ENCODE assay signal across 11 cellular contexts in the genomic region with DNA sequence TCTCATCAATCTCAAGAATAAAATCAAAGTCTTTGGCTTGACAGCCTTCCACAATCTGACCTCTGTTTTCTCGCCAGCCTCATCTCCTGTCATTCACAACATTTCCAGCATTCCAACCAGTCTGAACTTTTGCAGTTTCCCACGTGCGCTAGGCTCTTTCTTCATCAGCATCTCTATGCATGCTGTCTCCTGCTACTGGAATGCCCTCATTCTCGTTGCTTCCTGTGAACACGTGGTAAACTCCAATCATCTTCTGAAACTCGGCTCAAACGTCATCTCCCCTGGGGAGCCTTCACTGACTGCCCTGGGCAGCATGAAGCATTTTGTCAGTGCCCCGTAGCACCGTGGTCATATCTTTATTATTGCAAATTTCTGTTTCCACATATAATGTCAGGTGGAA. TPM values are rescaled to one million over a fixed set of nuclear protein-coding genes. Genes with fewer than 3 reads are reported as not detected.
A peak's percentile ranks its signal among the peaks of the same experiment; 100 is the strongest.
DNase-seq lines count a peak whose midpoint lies in the region; ATAC-seq and TF ChIP-seq lines count a peak whose summit lies in the region.
"Had no signal": no experiment of that assay in that cellular context is flagged by ENCODE, and none has a peak within 500 bp of the region (broad histone marks: within the 10 kb centered on the region; RNA-seq: fewer than 3 reads in every experiment).

No MANE protein-coding gene starts in this region.

- H2AFZ ChIP-seq in GM23248 (no peak overlapping the region), mammary epithelial cell (ENCODE audit: low read depth, low read length) (no peak overlapping the region), SK-N-SH (ENCODE audit: low read depth) (no peak overlapping the region)

- H3K4me2 ChIP-seq in GM23248 (ENCODE audit: unreplicated experiment) (no peak overlapping the region), mammary epithelial cell (ENCODE audit: insufficient read depth, low read depth, low read length) (no peak overlapping the region), SK-N-SH (no peak overlapping the region)

- dilution Hi-C loops in mammary epithelial cell (cut with HindIII; ENCODE audit: low sequenced_read_pairs): no loop called here

- TF ChIP-seq EP300 in SK-N-SH (IDR thresholded peaks at IDR 0.05; ENCODE audit: borderline replicate concordance in 1 of 2, low read depth in 1 of 2, low read length in 1 of 2): no peak

- peak overlapping the region; percentile 46 for H3K27ac ChIP-seq in GM23248
- H3K27ac ChIP-seq in mammary epithelial cell (ENCODE audit: insufficient read depth, low read depth, low read length): no peak overlapping the region
- H3K27ac ChIP-seq in left ventricle myocardium inferior (replicated peaks): no peak overlapping the region
- H3K27ac ChIP-seq in SK-N-SH (ENCODE audit: low read depth in 2 of 2, low read length in 1 of 2): no peak overlapping the region
- H3K27ac ChIP-seq: adrenal gland had no signal

- H3K9me3 ChIP-seq in GM23248 (ENCODE audit: low read depth) (no peaks in the 10 kb centered on the region), mammary epithelial cell (replicated peaks; ENCODE audit: insufficient read depth, low read length) (no peaks in the 10 kb centered on the region), left ventricle myocardium inferior (replicated peaks) (no peaks in the 10 kb centered on the region), SK-N-SH (no peaks in the 10 kb centered on the region)
- H3K9me3 ChIP-seq: adrenal gland had no signal

- in situ Hi-C loops in GM23248 (cut with MboI) (no loop called here), mammary epithelial cell (cut with MboI; ENCODE audit: low sequenced_read_pairs in 2 of 2) (no loop called here)

- H3K9ac ChIP-seq in GM23248 (no peak overlapping the region), mammary epithelial cell (ENCODE audit: insufficient read depth, low read length) (no peak overlapping the region), SK-N-SH (no peak overlapping the region)

- POLR2A ChIA-PET in SK-N-SH (lab: Yijun Ruan, JAX): interaction anchor here (1.4 kb wide), 1 partner anchor 12 kb away, joined by 7 read pairs; the partner anchor contains the start of gene RSBN1L

- H3K36me3 ChIP-seq in GM23248 (ENCODE audit: low read depth) (no peaks in the 10 kb centered on the region), mammary epithelial cell (ENCODE audit: insufficient read depth, low read length) (peaks cover 8% of the 10 kb centered on the region), left ventricle myocardium inferior (peaks cover 21% of the 10 kb centered on the region), SK-N-SH (replicated peaks in 1 of 2; ENCODE audit: control insufficient read depth in 1 of 2, insufficient read depth in 2 of 2, low read length in 1 of 2) (peaks cover 12 to 26% of the 10 kb centered on the region in 2 experiments)

- ATAC-seq in HG02798 (IDR thresholded peaks at IDR 0.05; ENCODE audit: poor library complexity, unreplicated experiment) (no peak), HG03439 (IDR thresholded peaks at IDR 0.05; ENCODE audit: unreplicated experiment) (no peak), HG02759 (IDR thresholded peaks at IDR 0.05; ENCODE audit: unreplicated experiment) (no peak)
- ATAC-seq: Panc1 had no signal

- no peaks in the 10 kb centered on the region for H3K27me3 ChIP-seq in GM23248 (replicated peaks; ENCODE audit: insufficient read depth)
- H3K27me3 ChIP-seq in mammary epithelial cell (ENCODE audit: insufficient read depth, low read length): no peaks in the 10 kb centered on the region
- no peaks in the 10 kb centered on the region for H3K27me3 ChIP-seq in left ventricle myocardium inferior (ENCODE audit: low read depth)
- no peaks in the 10 kb centered on the region for H3K27me3 ChIP-seq in SK-N-SH (ENCODE audit: insufficient read depth)
- H3K27me3 ChIP-seq: adrenal gland had no signal

- H3K79me2 ChIP-seq in GM23248 (ENCODE audit: insufficient read depth) (peaks cover 30% of the 10 kb centered on the region), mammary epithelial cell (ENCODE audit: insufficient read depth, low read length) (peaks cover 34% of the 10 kb centered on the region), SK-N-SH (ENCODE audit: insufficient read depth) (peaks cover 4% of the 10 kb centered on the region; the same call in 1 of the 2 replicates)

- no TSS peak for BruUV-seq in mammary epithelial cell (replicated peaks; lab: Mats Ljungman, UMichigan)

- WGBS in GM23248 (ENCODE audit: low coverage in 1 of 2, low lambda C conversion rate in 2 of 2, missing lambda C conversion rate in 2 of 2), 2 experiments: 48 to 54% methylated on average over 9 of the region's 9 CpGs
- 49% methylated on average over 9 of the region's 9 CpGs for WGBS in mammary epithelial cell (ENCODE audit: low coverage, missing lambda C conversion rate)
- 88% methylated on average over 9 of the region's 9 CpGs for WGBS in SK-N-SH (ENCODE audit: low lambda C conversion rate)

- no peak overlapping the region for H3K4me3 ChIP-seq in GM23248
- no peak overlapping the region for H3K4me3 ChIP-seq in mammary epithelial cell (replicated peaks in 1 of 3; ENCODE audit: insufficient read depth in 1 of 3, low read depth in 2 of 3, low read length in 3 of 3)
- no peak overlapping the region for H3K4me3 ChIP-seq in left ventricle myocardium inferior
- H3K4me3 ChIP-seq in SK-N-SH (ENCODE audit: low read depth in 2 of 2, low read length in 1 of 2): no peak overlapping the region
- H3K4me3 ChIP-seq: adrenal gland had no signal

- intact Hi-C loops in mammary epithelial cell (cut with micrococcal nuclease): no loop called here
- intact Hi-C loops in left ventricle myocardium inferior (cut with micrococcal nuclease): no loop called here

- DNase-seq in GM23248: peak; percentile 86
- peak; percentile 56 for DNase-seq in mammary epithelial cell
- peak; percentile 49 for DNase-seq in left ventricle myocardium inferior
- DNase-seq in retina: peak; percentile 53
- no peak for DNase-seq in SK-N-SH
- DNase-seq: immature natural killer cell had no signal

- H4K20me1 ChIP-seq in GM23248 (ENCODE audit: insufficient read depth) (no peaks in the 10 kb centered on the region), mammary epithelial cell (ENCODE audit: insufficient read depth, low read length) (no peaks in the 10 kb centered on the region), SK-N-SH (ENCODE audit: insufficient read depth) (no peaks in the 10 kb centered on the region)

- H3K4me1 ChIP-seq in GM23248 (ENCODE audit: insufficient read depth) (peaks cover 22% of the 10 kb centered on the region), mammary epithelial cell (ENCODE audit: insufficient read depth, low read length) (peaks cover 16% of the 10 kb centered on the region), left ventricle myocardium inferior (peaks cover 19% of the 10 kb centered on the region), SK-N-SH (ENCODE audit: control insufficient read depth in 1 of 2, insufficient read depth in 2 of 2, low read depth in 1 of 2, low read length in 1 of 2) (0 out of 4 replicates have a peak, but pooled peaks cover 0 to 10% of the 10 kb centered on the region in 2 experiments)

- CTCF ChIA-PET in mammary epithelial cell (lab: Charles Lee; ENCODE audit: low non-redundant PET): no interaction called here
- CTCF ChIA-PET in SK-N-SH (lab: Yijun Ruan, JAX): interaction anchor here (0.6 to 2.1 kb wide), 8 partner anchors 10 to 251 kb away, joined by 3 to 15 read pairs (median 4); partner anchors contain the start of gene RSBN1L

- TF ChIP-seq CTCF in mammary epithelial cell (conservative IDR thresholded peaks at IDR 0.05 in 1 of 2, IDR thresholded peaks at IDR 0.05 in 1 of 2; ENCODE audit: extremely low read depth in 1 of 2, insufficient read depth in 1 of 2, low read depth in 1 of 2, low read length in 2 of 2) (no peak), left ventricle myocardium inferior (IDR thresholded peaks at IDR 0.05; ENCODE audit: borderline replicate concordance) (no peak), SK-N-SH (IDR thresholded peaks at IDR 0.05) (no peak)

- TF ChIP-seq RAD21 in SK-N-SH (IDR thresholded peaks at IDR 0.05; ENCODE audit: low read length): no peak

- no peaks in the 10 kb centered on the region for H3K9me2 ChIP-seq in GM23248 (ENCODE audit: insufficient read depth)
- H3K9me2 ChIP-seq in SK-N-SH: no peaks in the 10 kb centered on the region

- H3F3A ChIP-seq in GM23248 (ENCODE audit: insufficient read depth) (peaks cover 38% of the 10 kb centered on the region), SK-N-SH (replicated peaks; ENCODE audit: insufficient read depth) (peaks cover 34% of the 10 kb centered on the region)

TF ChIP-seq in SK-N-SH, 30 proteins besides CTCF, POLR2A, EP300 and RAD21 (continues in another document):
- TF ChIP-seq MEF2A (IDR thresholded peaks at IDR 0.05; ENCODE audit: borderline replicate concordance, low read depth) (no peak), FOXM1 (IDR thresholded peaks at IDR 0.05; ENCODE audit: low read depth) (no peak), EZH2phosphoT487 (IDR thresholded peaks at IDR 0.05; ENCODE audit: borderline replicate concordance, low read depth) (no peak)
- TF ChIP-seq, protein P1, sequence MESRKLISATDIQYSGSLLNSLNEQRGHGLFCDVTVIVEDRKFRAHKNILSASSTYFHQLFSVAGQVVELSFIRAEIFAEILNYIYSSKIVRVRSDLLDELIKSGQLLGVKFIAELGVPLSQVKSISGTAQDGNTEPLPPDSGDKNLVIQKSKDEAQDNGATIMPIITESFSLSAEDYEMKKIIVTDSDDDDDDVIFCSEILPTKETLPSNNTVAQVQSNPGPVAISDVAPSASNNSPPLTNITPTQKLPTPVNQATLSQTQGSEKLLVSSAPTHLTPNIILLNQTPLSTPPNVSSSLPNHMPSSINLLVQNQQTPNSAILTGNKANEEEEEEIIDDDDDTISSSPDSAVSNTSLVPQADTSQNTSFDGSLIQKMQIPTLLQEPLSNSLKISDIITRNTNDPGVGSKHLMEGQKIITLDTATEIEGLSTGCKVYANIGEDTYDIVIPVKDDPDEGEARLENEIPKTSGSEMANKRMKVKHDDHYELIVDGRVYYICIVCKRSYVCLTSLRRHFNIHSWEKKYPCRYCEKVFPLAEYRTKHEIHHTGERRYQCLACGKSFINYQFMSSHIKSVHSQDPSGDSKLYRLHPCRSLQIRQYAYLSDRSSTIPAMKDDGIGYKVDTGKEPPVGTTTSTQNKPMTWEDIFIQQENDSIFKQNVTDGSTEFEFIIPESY (IDR thresholded peaks at IDR 0.05; ENCODE audit: borderline replicate concordance, low read depth): no peak

RNA-seq across cellular contexts. Expression of gene RSBN1L, which starts 12.2 kb away (rescaled TPM):
- 4.9 and 13.3 TPM in 2 replicates for total RNA-seq in GM23248 (2014; rRNA removed; shearing (Covaris generic))
- polyA plus RNA-seq in GM23248 (2016; fragmentation: Nextera tagmentation; extraction: Ambion mirVana): 2.0 and 2.5 TPM in 2 replicates
- 10 to 100 TPM in 1 of 2 donors, 1 to 10 TPM in 1; 8.8 to 12.8 TPM for total RNA-seq in mammary epithelial cell
- polyA plus RNA-seq in mammary epithelial cell: 5.0 TPM
- polyA minus RNA-seq in mammary epithelial cell: 36.5 TPM
- 7.8 TPM for total RNA-seq in left ventricle myocardium inferior
- polyA plus RNA-seq in SK-N-SH (2012; rRNA removed): 5.6 and 6.5 TPM in 2 replicates
- 7.5 and 8.8 TPM in 2 replicates for polyA plus RNA-seq in SK-N-SH (2012; cell fraction: cytosol; rRNA removed)
- polyA plus RNA-seq in SK-N-SH (2012; cell fraction: nucleus; rRNA removed): 5.7 and 10.8 TPM in 2 replicates
